Comparison of ENCODE assay signal across 15 cellular contexts in the genomic region with DNA sequence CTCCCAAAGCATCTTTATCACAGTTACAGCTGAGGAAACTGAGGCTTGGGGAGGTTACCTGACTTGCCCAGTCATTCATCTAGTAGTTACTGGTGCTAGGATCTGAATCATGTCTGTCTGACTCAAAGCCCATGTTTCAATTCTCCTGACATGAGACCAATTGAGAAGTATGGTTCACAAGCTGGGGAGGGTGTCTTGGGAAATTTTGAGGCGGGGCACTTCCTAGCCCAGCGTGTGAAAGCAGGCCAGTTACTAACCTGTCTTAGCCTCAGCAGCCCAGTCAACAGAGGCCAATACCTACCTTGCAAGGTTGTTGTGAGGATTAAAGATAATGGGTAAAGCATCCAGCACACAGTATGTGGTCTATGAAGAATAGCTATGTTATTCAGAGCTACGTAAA. TPM values are rescaled to one million over a fixed set of nuclear protein-coding genes. Genes with fewer than 3 reads are reported as not detected.
DNase-seq lines count a peak whose midpoint lies in the region; ATAC-seq, FAIRE-seq and TF ChIP-seq lines count a peak whose summit lies in the region.
"Had no signal": no experiment of that assay in that cellular context is flagged by ENCODE, and none has a peak within 500 bp of the region (broad histone marks: within the 10 kb centered on the region; RNA-seq: fewer than 3 reads in every experiment).

No MANE protein-coding gene starts in this region.

- H3K4me3 ChIP-seq in GM23338 (no peak overlapping the region), small intestine (ENCODE audit: low read depth in 1 of 2, low read length in 2 of 2) (no peak overlapping the region)
- H3K4me3 ChIP-seq: left lung had no signal

- no peak overlapping the region; the same call in 1 of the 2 replicates for H3K4me2 ChIP-seq in GM23338

- no peak overlapping the region for H3K27ac Mint-ChIP-seq in GM23338

- 32 to 79% (median 40%) methylated on average over 3 of the region's 3 CpGs for WGBS in small intestine, 3 donors

- no peaks in the 10 kb centered on the region for H3K9me3 ChIP-seq in small intestine (ENCODE audit: control insufficient read depth, low read depth)
- H3K9me3 ChIP-seq: left lung had no signal

- no peak overlapping the region for H2AFZ ChIP-seq in GM23338

- TF ChIP-seq CTCF in GM23338 (conservative IDR thresholded peaks at IDR 0.05; ENCODE audit: low read depth in 2 of 2) (no peak), foreskin keratinocyte (conservative IDR thresholded peaks at IDR 0.05) (no peak)

- H3K27ac ChIP-seq in GM23338 (ENCODE audit: low read depth): peak overlapping the region; percentile 77; the same call in 1 of the 2 replicates
- no peak overlapping the region for H3K27ac ChIP-seq in foreskin keratinocyte
- H3K27ac ChIP-seq in small intestine (ENCODE audit: low read depth in 1 of 2, low read length in 1 of 2): no peak overlapping the region
- H3K27ac ChIP-seq: left lung had no signal

- peaks cover 3% of the 10 kb centered on the region; the same call in 1 of the 2 replicates for H4K20me1 ChIP-seq in GM23338 (replicated peaks; ENCODE audit: insufficient read depth)

- H3K4me3 Mint-ChIP-seq in GM23338: no peak overlapping the region

- H3K36me3 ChIP-seq in GM23338 (ENCODE audit: insufficient read depth) (no peaks in the 10 kb centered on the region), small intestine (ENCODE audit: control insufficient read depth in 2 of 2, insufficient read depth in 2 of 2, low read length in 2 of 2) (no peaks in the 10 kb centered on the region)

- H3K4me1 Mint-ChIP-seq in GM23338: peaks cover 17% of the 10 kb centered on the region

- ATAC-seq in GM18870 (IDR thresholded peaks at IDR 0.05; ENCODE audit: unreplicated experiment) (peak; percentile 68), GM23338 (peak; percentile 67), HG03558 (IDR thresholded peaks at IDR 0.05; ENCODE audit: extremely low read depth, unreplicated experiment) (peak; percentile 60), foreskin keratinocyte (peak; percentile 58)

- no peaks in the 10 kb centered on the region for H3K27me3 ChIP-seq in GM23338 (ENCODE audit: insufficient read depth)
- no peaks in the 10 kb centered on the region for H3K27me3 ChIP-seq in foreskin keratinocyte
- no peaks in the 10 kb centered on the region for H3K27me3 ChIP-seq in small intestine (ENCODE audit: control insufficient read depth in 2 of 2, insufficient read depth in 2 of 2, low read length in 2 of 2)
- H3K27me3 ChIP-seq: left lung had no signal

- no peaks in the 10 kb centered on the region; the same call in 2 of the 3 replicates for H3K9me3 Mint-ChIP-seq in GM23338

- no peaks in the 10 kb centered on the region for H3K27me3 Mint-ChIP-seq in GM23338 (ENCODE audit: insufficient read depth, low read depth, poor library complexity)

- H3K36me3 Mint-ChIP-seq in GM23338 (ENCODE audit: low read depth): peaks cover 2% of the 10 kb centered on the region; the same call in 1 of the 3 replicates

- H3K9me2 ChIP-seq in GM23338 (ENCODE audit: insufficient read depth): peaks cover 8% of the 10 kb centered on the region

- FAIRE-seq in small intestine (lab: Jason Lieb, UNC): no peak
- FAIRE-seq: astrocyte had no signal

- no peaks in the 10 kb centered on the region for H3K79me2 ChIP-seq in GM23338 (replicated peaks; ENCODE audit: insufficient read depth)

- H3F3A ChIP-seq in GM23338 (replicated peaks; ENCODE audit: low read depth): no peaks in the 10 kb centered on the region

- peaks cover 18% of the 10 kb centered on the region for H3K4me1 ChIP-seq in GM23338 (ENCODE audit: insufficient read depth)
- H3K4me1 ChIP-seq in foreskin keratinocyte: peaks cover 9% of the 10 kb centered on the region
- no peaks in the 10 kb centered on the region for H3K4me1 ChIP-seq in small intestine (ENCODE audit: control insufficient read depth in 2 of 2, insufficient read depth in 1 of 2, low read depth in 1 of 2, low read length in 1 of 2)
- H3K4me1 ChIP-seq: left lung had no signal

- DNase-seq in GM23338 (ENCODE audit: low spot score) (no peak), foreskin keratinocyte (peak; percentile 66 to 75), small intestine (no peak), 8988T (no peak), NCI-H1694 treated with DMSO at 0.1 percent for 48 hours (lab: John Stamatoyannopoulos, UW) (no peak)
- DNase-seq in central memory CD4-positive, alpha-beta T cell: no peak
- DNase-seq: left lung; NCI-H2029 treated with DMSO at 0.1 percent for 48 hours; RPMI8226; stimulated activated CD4-positive, alpha-beta T cell treated with anti-CD3 and anti-CD28 coated beads, Interleukin-12 subunit alpha, Interleukin-12 subunit beta, amount 100 ng/mL, for 4 hours had no signal

TF ChIP-seq in GM23338, 12 proteins besides CTCF, POLR2A, EP300 and RAD21 (continues in another document):
- TF ChIP-seq NANOG (IDR thresholded peaks at IDR 0.05; ENCODE audit: borderline replicate concordance): no peak
- TF ChIP-seq JUNB (IDR thresholded peaks at IDR 0.05; ENCODE audit: unreplicated experiment): no peak
- TF ChIP-seq ZNF462 (CRISPR knock-in tag; IDR thresholded peaks at IDR 0.05): no peak

RNA-seq across cellular contexts. Expression of gene CLDN18, which starts 37.0 kb away (rescaled TPM):
- not detected in 2 replicates for total RNA-seq in GM23338 (2014; rRNA removed; shearing (Covaris generic))
- polyA plus RNA-seq in GM23338 (2016; fragmentation: Nextera tagmentation; extraction: Ambion mirVana) (0.19 TPM in 1 of 2 replicates, not detected in the other), foreskin keratinocyte (not detected in 2 replicates), small intestine (1 to 10 TPM in 1 of 3 donors, under 1 TPM in 2; 0.27 to 2.7 (median 0.45) TPM)
- total RNA-seq in foreskin keratinocyte: not detected in 2 replicates
- total RNA-seq: astrocyte, fibroblast of lung, M059J had no signal
- polyA plus RNA-seq: fibroblast of lung had no signal

Comparison
In these comparisons a context has a peak if more than half of its experiments do, and no peak if none do; other contexts are left out.
1. DNase-seq: peak in foreskin keratinocyte (2 of 2); none in GM23338 (single experiment), central memory CD4-positive, alpha-beta T cell (single experiment), small intestine (single experiment), 8988T (single experiment) and NCI-H1694 treated with DMSO at 0.1 percent for 48 hours (single experiment).
2. Peak in every context shown above with its lines, with median percentiles within 50 percentile points of each other: ATAC-seq.